1 cellular context compared by ENCODE assay signal in the genomic region with DNA sequence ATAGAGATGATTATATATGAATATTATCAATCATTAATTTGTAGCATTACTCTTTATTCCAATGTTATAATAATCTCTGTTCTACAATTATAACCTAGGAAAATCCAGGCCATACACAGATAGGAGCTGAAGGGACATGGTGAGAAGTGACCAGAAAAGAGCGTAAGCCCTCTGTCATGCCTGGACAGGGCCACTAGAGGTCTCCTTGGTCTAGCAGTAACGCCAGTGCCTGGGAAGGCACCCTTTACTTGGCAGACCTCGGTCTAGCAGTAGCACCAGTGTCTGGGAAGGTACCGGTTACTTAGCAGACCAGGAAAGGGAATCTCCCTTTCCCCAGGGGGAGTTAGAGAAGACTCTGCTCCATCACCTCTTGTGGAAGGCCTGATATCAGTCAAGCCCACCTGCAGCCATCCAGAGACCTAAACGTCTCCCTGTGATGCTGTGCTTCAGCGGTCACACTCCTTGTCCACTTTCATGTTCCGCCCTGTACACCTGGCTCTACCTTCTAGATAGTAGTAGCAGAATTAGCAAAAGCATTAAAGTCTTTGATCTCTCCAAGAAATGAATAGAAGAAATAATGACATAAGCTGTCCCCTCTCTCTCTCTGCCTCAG.
TF ChIP-seq lines count a peak whose summit lies in the region.

No MANE protein-coding gene starts in this region.

TF ChIP-seq in HCT116, 20 proteins besides CTCF, POLR2A, EP300 and RAD21 (continued from another document):
- TF ChIP-seq, protein P1, sequence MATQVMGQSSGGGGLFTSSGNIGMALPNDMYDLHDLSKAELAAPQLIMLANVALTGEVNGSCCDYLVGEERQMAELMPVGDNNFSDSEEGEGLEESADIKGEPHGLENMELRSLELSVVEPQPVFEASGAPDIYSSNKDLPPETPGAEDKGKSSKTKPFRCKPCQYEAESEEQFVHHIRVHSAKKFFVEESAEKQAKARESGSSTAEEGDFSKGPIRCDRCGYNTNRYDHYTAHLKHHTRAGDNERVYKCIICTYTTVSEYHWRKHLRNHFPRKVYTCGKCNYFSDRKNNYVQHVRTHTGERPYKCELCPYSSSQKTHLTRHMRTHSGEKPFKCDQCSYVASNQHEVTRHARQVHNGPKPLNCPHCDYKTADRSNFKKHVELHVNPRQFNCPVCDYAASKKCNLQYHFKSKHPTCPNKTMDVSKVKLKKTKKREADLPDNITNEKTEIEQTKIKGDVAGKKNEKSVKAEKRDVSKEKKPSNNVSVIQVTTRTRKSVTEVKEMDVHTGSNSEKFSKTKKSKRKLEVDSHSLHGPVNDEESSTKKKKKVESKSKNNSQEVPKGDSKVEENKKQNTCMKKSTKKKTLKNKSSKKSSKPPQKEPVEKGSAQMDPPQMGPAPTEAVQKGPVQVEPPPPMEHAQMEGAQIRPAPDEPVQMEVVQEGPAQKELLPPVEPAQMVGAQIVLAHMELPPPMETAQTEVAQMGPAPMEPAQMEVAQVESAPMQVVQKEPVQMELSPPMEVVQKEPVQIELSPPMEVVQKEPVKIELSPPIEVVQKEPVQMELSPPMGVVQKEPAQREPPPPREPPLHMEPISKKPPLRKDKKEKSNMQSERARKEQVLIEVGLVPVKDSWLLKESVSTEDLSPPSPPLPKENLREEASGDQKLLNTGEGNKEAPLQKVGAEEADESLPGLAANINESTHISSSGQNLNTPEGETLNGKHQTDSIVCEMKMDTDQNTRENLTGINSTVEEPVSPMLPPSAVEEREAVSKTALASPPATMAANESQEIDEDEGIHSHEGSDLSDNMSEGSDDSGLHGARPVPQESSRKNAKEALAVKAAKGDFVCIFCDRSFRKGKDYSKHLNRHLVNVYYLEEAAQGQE (IDR thresholded peaks at IDR 0.05; ENCODE audit: low read depth): no peak
- TF ChIP-seq EZH2phosphoT487 (IDR thresholded peaks at IDR 0.05; ENCODE audit: borderline replicate concordance): no peak
- no peak for TF ChIP-seq POLR2AphosphoS5 (IDR thresholded peaks at IDR 0.05; ENCODE audit: low read depth, low read length)
- TF ChIP-seq JUND (IDR thresholded peaks at IDR 0.05): no peak
- TF ChIP-seq SIN3A (IDR thresholded peaks at IDR 0.05; ENCODE audit: low read depth): no peak
